Comparison of ENCODE assay signal across 13 cellular contexts in genomic region chr15:58077427-58077826, GRCh38. TPM values are rescaled to one million over a fixed set of nuclear protein-coding genes. Genes with fewer than 3 reads are reported as not detected.
DNase-seq lines count a peak whose midpoint lies in the region; ATAC-seq, FAIRE-seq and TF ChIP-seq lines count a peak whose summit lies in the region.
"Had no signal": no experiment of that assay in that cellular context is flagged by ENCODE, and none has a peak within 500 bp of the region (broad histone marks: within the 10 kb centered on the region; RNA-seq: fewer than 3 reads in every experiment).

No MANE protein-coding gene starts in this region.

- no peak overlapping the region for H3K4me3 Mint-ChIP-seq in astrocyte (ENCODE audit: unreplicated experiment)
- H3K4me3 Mint-ChIP-seq: activated CD4-positive, alpha-beta T cell treated with anti-CD3 and anti-CD28 coated beads for 36 hours; activated naive CD4-positive, alpha-beta T cell treated with anti-CD3 and anti-CD28 coated beads for 36 hours had no signal

- no peak overlapping the region for H3K9ac ChIP-seq in astrocyte (ENCODE audit: low read length)

- TF ChIP-seq RAD21 in Ishikawa (IDR thresholded peaks at IDR 0.05; ENCODE audit: low read depth) = peak; percentile 62

- peaks cover 4% of the 10 kb centered on the region for H3K4me1 Mint-ChIP-seq in astrocyte (ENCODE audit: low read depth, unreplicated experiment)
- H3K4me1 Mint-ChIP-seq: activated CD4-positive, alpha-beta T cell treated with anti-CD3 and anti-CD28 coated beads for 36 hours had no signal

- no peaks in the 10 kb centered on the region for H3K4me1 ChIP-seq in astrocyte (ENCODE audit: insufficient read depth, low read length)
- H3K4me1 ChIP-seq: Caco-2 had no signal

- H3K79me2 ChIP-seq in astrocyte (ENCODE audit: insufficient read depth, low read length) = no peaks in the 10 kb centered on the region

- H3K4me3 ChIP-seq in astrocyte (ENCODE audit: insufficient read depth, low read depth, low read length) = no peak overlapping the region

- H3K4me2 ChIP-seq in astrocyte (ENCODE audit: low read length) = no peak overlapping the region

- no peak for TF ChIP-seq POLR2A in GM18505 (IDR thresholded peaks at IDR 0.05; ENCODE audit: borderline replicate concordance, extremely low read depth, insufficient read depth, insufficient read length)

- no peak for TF ChIP-seq EP300 in Ishikawa (IDR thresholded peaks at IDR 0.05; ENCODE audit: borderline replicate concordance)

- no peak overlapping the region for H3K27ac ChIP-seq in astrocyte (ENCODE audit: low read depth, low read length)

- H3K27me3 ChIP-seq in astrocyte (ENCODE audit: insufficient read depth, low read length) = peaks cover 15% of the 10 kb centered on the region

- ATAC-seq in GM19035 (IDR thresholded peaks at IDR 0.05; ENCODE audit: unreplicated experiment) = no peak
- ATAC-seq in activated CD4-positive, CD25-positive, alpha-beta regulatory T cell treated with anti-CD3 and anti-CD28 coated beads, Interleukin-2, amount 50 U/mL, for 24 hours = no peak
- no peak for ATAC-seq in GM18505 (IDR thresholded peaks at IDR 0.05; ENCODE audit: unreplicated experiment)
- ATAC-seq in GM19463 (IDR thresholded peaks at IDR 0.05; ENCODE audit: unreplicated experiment) = no peak
- ATAC-seq: activated CD4-positive, alpha-beta T cell treated with anti-CD3 and anti-CD28 coated beads for 36 hours had no signal

- H3K27me3 Mint-ChIP-seq in astrocyte (ENCODE audit: low read depth, unreplicated experiment) = peaks cover 12% of the 10 kb centered on the region

- no peaks in the 10 kb centered on the region for H3K9me3 Mint-ChIP-seq in astrocyte (ENCODE audit: unreplicated experiment)
- H3K9me3 Mint-ChIP-seq: activated naive CD4-positive, alpha-beta T cell treated with anti-CD3 and anti-CD28 coated beads for 36 hours had no signal

- H3K36me3 ChIP-seq in astrocyte (ENCODE audit: insufficient read depth, low read length) = no peaks in the 10 kb centered on the region

- no peaks in the 10 kb centered on the region for H3K9me3 ChIP-seq in astrocyte (ENCODE audit: insufficient read depth, low read depth, low read length)
- H3K9me3 ChIP-seq: Caco-2 had no signal

- TF ChIP-seq CTCF in D721Med (IDR thresholded peaks at IDR 0.05; ENCODE audit: insufficient read depth, missing control alignments) (peak; percentile 21), astrocyte (IDR thresholded peaks at IDR 0.05; ENCODE audit: insufficient read depth, low read depth, low read length) (peak; percentile 8)

- no peaks in the 10 kb centered on the region for H3K36me3 Mint-ChIP-seq in astrocyte (ENCODE audit: low read depth, unreplicated experiment)

- H4K20me1 ChIP-seq in astrocyte (ENCODE audit: insufficient read depth, low read length) = no peaks in the 10 kb centered on the region

- FAIRE-seq in D721Med (lab: Jason Lieb, UNC) (no peak), astrocyte (lab: Jason Lieb, UNC) (no peak)
- FAIRE-seq: HTR-8/SVneo had no signal

- DNase-seq in D721Med (ENCODE audit: insufficient read length, low spot score) = no peak
- DNase-seq in astrocyte (ENCODE audit: low read depth) = no peak
- DNase-seq in left kidney (ENCODE audit: low read depth, low spot score) = peak; percentile 45
- DNase-seq: activated CD4-positive, alpha-beta T cell treated with anti-CD3 and anti-CD28 coated beads for 36 hours; activated naive CD4-positive, alpha-beta T cell treated with anti-CD3 and anti-CD28 coated beads for 36 hours; stimulated activated naive CD4-positive, alpha-beta T cell had no signal

- no peak overlapping the region for H2AFZ ChIP-seq in astrocyte (ENCODE audit: low read depth, low read length)

- no peak overlapping the region for H3K27ac Mint-ChIP-seq in astrocyte (ENCODE audit: unreplicated experiment)
- H3K27ac Mint-ChIP-seq: activated CD4-positive, alpha-beta T cell treated with anti-CD3 and anti-CD28 coated beads for 36 hours; activated naive CD4-positive, alpha-beta T cell treated with anti-CD3 and anti-CD28 coated beads for 36 hours had no signal

TF ChIP-seq in Ishikawa, 13 proteins besides CTCF, POLR2A, EP300 and RAD21:
- TF ChIP-seq CEBPB (IDR thresholded peaks at IDR 0.05) = no peak
- no peak for TF ChIP-seq USF1 (IDR thresholded peaks at IDR 0.05)
- TF ChIP-seq TAF1 (IDR thresholded peaks at IDR 0.05; ENCODE audit: low read depth) = no peak
- TF ChIP-seq ZBTB7A (IDR thresholded peaks at IDR 0.05; ENCODE audit: low read depth) = no peak
- no peak for TF ChIP-seq YY1 (IDR thresholded peaks at IDR 0.05; ENCODE audit: low read depth)
- no peak for TF ChIP-seq TEAD4 (IDR thresholded peaks at IDR 0.05)
- no peak for TF ChIP-seq REST (IDR thresholded peaks at IDR 0.05; ENCODE audit: low read depth)
- no peak for TF ChIP-seq CREB1 (IDR thresholded peaks at IDR 0.05; ENCODE audit: low read depth)
- no peak for TF ChIP-seq EGR1 (IDR thresholded peaks at IDR 0.05)
- TF ChIP-seq NFIC (IDR thresholded peaks at IDR 0.05) = no peak
- no peak for TF ChIP-seq TCF12 (IDR thresholded peaks at IDR 0.05; ENCODE audit: low read depth)
- no peak for TF ChIP-seq FOXM1 (IDR thresholded peaks at IDR 0.05; ENCODE audit: borderline replicate concordance, low read depth)
- TF ChIP-seq MAX (IDR thresholded peaks at IDR 0.05) = no peak

RNA-seq across cellular contexts. Expression of gene ALDH1A2, which starts 11.9 kb away (rescaled TPM):
- 0.98 and 1.7 TPM in 2 replicates for total RNA-seq in astrocyte
- total RNA-seq: activated CD4-positive, alpha-beta T cell treated with anti-CD3 and anti-CD28 coated beads for 36 hours; activated naive CD4-positive, alpha-beta T cell treated with anti-CD3 and anti-CD28 coated beads for 36 hours had no signal
